ENCODE assay signal across 8 cellular contexts in the genomic region with DNA sequence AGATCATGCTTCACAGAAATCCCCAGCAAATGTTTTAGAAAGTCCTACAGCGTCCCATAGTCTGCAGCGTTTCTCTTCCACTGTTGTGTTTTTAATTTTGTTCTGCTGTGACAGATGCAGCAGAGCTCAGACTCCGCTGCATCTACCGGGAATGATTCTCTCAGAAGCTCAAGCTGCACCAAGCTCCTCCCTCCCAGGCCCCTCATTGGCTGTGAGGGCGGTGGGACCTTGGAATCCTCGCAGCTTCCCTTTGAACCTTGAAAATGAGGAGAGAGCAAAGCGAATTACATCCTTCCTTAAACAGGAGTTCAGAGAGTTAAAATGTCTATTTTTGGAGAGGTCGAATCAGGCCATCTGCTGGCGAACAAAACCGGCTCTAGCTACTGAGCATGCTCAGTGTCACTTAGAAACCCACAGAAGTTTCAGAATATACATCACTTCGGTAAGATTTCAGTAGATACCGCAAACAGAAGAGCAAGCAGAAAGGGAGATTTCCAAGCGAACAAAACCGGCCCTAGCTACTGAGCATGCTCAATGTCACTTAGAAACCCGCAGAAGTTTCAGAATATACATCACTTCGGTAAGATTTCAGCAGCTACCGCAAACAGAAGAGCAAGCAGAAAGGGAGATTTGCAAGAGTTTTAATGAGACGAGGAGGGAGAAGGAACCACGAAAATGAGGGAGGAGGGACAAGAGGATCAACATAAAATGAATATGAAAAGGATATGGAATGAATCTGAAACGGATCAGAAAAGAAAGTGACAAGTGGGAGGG. TPM values are rescaled to one million over a fixed set of nuclear protein-coding genes. Genes with fewer than 3 reads are reported as not detected.
A peak's percentile ranks its signal among the peaks of the same experiment; 100 is the strongest.
DNase-seq lines count a peak whose midpoint lies in the region; ATAC-seq and TF ChIP-seq lines count a peak whose summit lies in the region.

Gene ABCD2, minus strand, starts transcription at position 144 of the 774 bp plus-strand sequence. CDS start 188 bp downstream, outside the sequence.

- peak; percentile 79 for ATAC-seq in GM19035 (IDR thresholded peaks at IDR 0.05; ENCODE audit: unreplicated experiment)
- peak; percentile 75 for ATAC-seq in HG03280 (IDR thresholded peaks at IDR 0.05; ENCODE audit: unreplicated experiment)

- DNase-seq in AML-193 (lab: John Stamatoyannopoulos, UW), result peak; percentile 59 to 64
- peak; percentile 54 for DNase-seq in NCI-H526 treated with DMSO at 0.1 percent for 48 hours (lab: John Stamatoyannopoulos, UW)
- peak; percentile 55 for DNase-seq in activated CD4-positive, alpha-beta T cell treated with anti-CD3 and anti-CD28 coated beads, Interleukin-2, amount 50 U/mL, for 1 hour
- DNase-seq in lower leg skin (ENCODE audit: low spot score in 2 of 2), result peak; percentile 31 to 90
- DNase-seq in stimulated activated CD4-positive, alpha-beta T cell treated with anti-CD3 and anti-CD28 coated beads, Interleukin-4, amount 100 ng/mL, for 48 hours (ENCODE audit: low read depth in 2 of 2), result peak; percentile 46 to 63

- 1 to 2% methylated on average over 20 of the region's 20 CpGs for WGBS in lower leg skin, 2 donors

- TF ChIP-seq POLR2A in lower leg skin (IDR thresholded peaks at IDR 0.05), result no peak

- H3K27me3 ChIP-seq in duodenal mucosa (ENCODE audit: control insufficient read depth in 1 of 2, insufficient read depth in 2 of 2, low read length in 2 of 2), result no peaks in the 10 kb centered on the region

- peaks cover 0 to 3% of the 10 kb centered on the region in 2 donors for H3K4me1 ChIP-seq in duodenal mucosa (ENCODE audit: control insufficient read depth in 1 of 2, insufficient read depth in 2 of 2, low read length in 2 of 2)

- H3K4me3 ChIP-seq in duodenal mucosa (ENCODE audit: low read depth in 1 of 2, low read length in 2 of 2) (peak within 1 kb of the TSS; percentile 67 to 68), lower leg skin (ENCODE audit: low read depth, poor library complexity, severe bottlenecking) (peak within 1 kb of the TSS; percentile 33)

- H3K9me3 ChIP-seq in duodenal mucosa (ENCODE audit: control insufficient read depth in 1 of 2, low read length in 2 of 2), result no peaks in the 10 kb centered on the region

- no peak for TF ChIP-seq CTCF in lower leg skin (IDR thresholded peaks at IDR 0.05)

- intact Hi-C loops in lower leg skin (cut with DNase I; ENCODE audit: low total_unique reads), result no loop called here

- no peaks in the 10 kb centered on the region for H3K36me3 ChIP-seq in duodenal mucosa (ENCODE audit: control insufficient read depth in 1 of 2, insufficient read depth in 2 of 2, low read length in 2 of 2)

- no peak within 1 kb of the TSS for H3K27ac ChIP-seq in duodenal mucosa (ENCODE audit: low read depth, low read length)

- H3K9ac ChIP-seq in duodenal mucosa (ENCODE audit: low read depth in 1 of 2, low read length in 2 of 2), result peak within 1 kb of the TSS; percentile 51 to 52

RNA-seq across cellular contexts. Expression of gene ABCD2, which starts in this region (rescaled TPM):
- total RNA-seq in lower leg skin, result under 1 TPM; 0.05 to 0.23 (median 0.08) TPM

Comparison
In these comparisons a context has a peak if more than half of its experiments do, and no peak if none do; other contexts are left out.
1. Peak in DNase-seq and H3K4me3 ChIP-seq in lower leg skin; RNA of the gene not detected or under 1 TPM.